8 cellular contexts compared by ENCODE assay signal in the genomic region with DNA sequence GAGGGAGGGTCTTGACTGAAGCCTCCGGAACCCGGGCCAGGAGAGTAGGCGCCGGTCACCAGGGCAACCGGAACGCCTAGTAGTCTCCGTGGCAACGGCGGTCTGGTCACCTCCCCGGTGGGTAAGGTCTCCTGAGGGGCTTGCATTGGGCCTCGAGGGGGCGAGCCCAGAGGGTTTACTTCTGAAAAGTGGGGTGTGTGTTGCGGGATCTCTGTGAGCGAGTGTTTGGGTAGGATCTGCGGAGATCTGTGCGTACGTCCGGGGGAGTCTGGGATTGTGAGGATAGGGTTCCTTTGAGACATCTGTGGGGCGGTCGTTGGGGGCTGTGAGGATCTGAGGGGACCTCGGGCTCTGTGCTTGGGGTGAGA. TPM values are rescaled to one million over a fixed set of nuclear protein-coding genes. Genes with fewer than 3 reads are reported as not detected.
DNase-seq lines count a peak whose midpoint lies in the region; ATAC-seq and TF ChIP-seq lines count a peak whose summit lies in the region.

A gene with protein sequence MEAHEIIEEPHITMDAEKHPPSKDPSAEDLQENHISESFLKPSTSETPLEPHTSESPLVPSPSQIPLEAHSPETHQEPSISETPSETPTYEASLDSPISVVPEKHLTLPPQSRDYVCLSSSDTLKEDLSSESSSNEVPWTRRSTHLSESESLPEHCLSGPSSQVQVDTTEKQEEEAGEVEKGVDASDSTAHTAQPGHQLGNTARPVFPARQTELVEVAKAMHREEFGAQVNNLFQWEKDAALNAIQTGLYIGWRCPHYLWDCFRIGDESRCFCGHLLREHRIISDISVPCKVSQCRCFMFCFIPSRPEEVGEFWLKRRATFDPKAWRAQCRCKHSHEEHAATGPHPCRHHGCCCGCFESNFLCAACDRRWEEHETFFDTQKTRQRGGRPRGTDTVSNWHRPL (minus strand): TSS at position 17 of the 368 bp plus-strand sequence. CDS start 2,571 bp downstream, outside the sequence.

- intact Hi-C loops in left lung (cut with DNase I) = loop anchor here in 1 of 2 donors (5.0 kb wide), 1 partner anchor 54 kb away; no protein-coding TSS in a partner anchor

- peak within 1 kb of the TSS; percentile 79 for H3K9ac ChIP-seq in Loucy (ENCODE audit: low read depth, low read length, poor library complexity, severe bottlenecking)
- H3K9ac ChIP-seq in stomach smooth muscle (ENCODE audit: low read length in 2 of 2) = peak within 1 kb of the TSS; percentile 68 to 95

- H3K27me3 ChIP-seq in Loucy (ENCODE audit: insufficient read depth, low read length, poor library complexity, severe bottlenecking) (no peaks in the 10 kb centered on the region), left lung (no peaks in the 10 kb centered on the region), stomach smooth muscle (ENCODE audit: control insufficient read depth in 1 of 2, insufficient read depth in 2 of 2, low read length in 2 of 2) (no peaks in the 10 kb centered on the region)

- H2AFZ ChIP-seq in Loucy (ENCODE audit: low read length) = peak within 1 kb of the TSS; percentile 99

- H3K27ac ChIP-seq in left lung = peak within 1 kb of the TSS; percentile 82 to 90
- H3K27ac ChIP-seq in stomach smooth muscle (ENCODE audit: low read length) = peak within 1 kb of the TSS; percentile 86

- no peaks in the 10 kb centered on the region for H4K20me1 ChIP-seq in Loucy (ENCODE audit: insufficient read depth, low read length, poor library complexity, severe bottlenecking)

- H3K36me3 ChIP-seq in Loucy (ENCODE audit: insufficient read depth, low read length) = no peaks in the 10 kb centered on the region
- H3K36me3 ChIP-seq in left lung = no peaks in the 10 kb centered on the region
- peaks cover 0 to 4% of the 10 kb centered on the region in 2 donors for H3K36me3 ChIP-seq in stomach smooth muscle (ENCODE audit: control insufficient read depth in 2 of 2, insufficient read depth in 2 of 2, low read length in 2 of 2)

- H3F3A ChIP-seq in Loucy (ENCODE audit: low read depth) = no peaks in the 10 kb centered on the region

- H3K9me2 ChIP-seq in Loucy (replicated peaks; ENCODE audit: low read depth, low read length) = no peaks in the 10 kb centered on the region

- DNase-seq in NCI-H1105 treated with DMSO at 0.1 percent for 48 hours (lab: John Stamatoyannopoulos, UW) (peak; percentile 48), NCI-H1105 (lab: John Stamatoyannopoulos, UW) (no peak), astrocyte of the spinal cord (ENCODE audit: low read depth, low spot score) (no peak), left lung (peak; percentile 43 to 82), COLO829 (ENCODE audit: low spot score) (no peak), superior temporal gyrus (ENCODE audit: extremely low spot score) (no peak)

- H3K4me1 ChIP-seq in Loucy (ENCODE audit: insufficient read depth, low read length, poor library complexity, severe bottlenecking) (peaks cover 49% of the 10 kb centered on the region), left lung (peaks cover 6 to 27% of the 10 kb centered on the region in 2 donors), stomach smooth muscle (ENCODE audit: control insufficient read depth, insufficient read depth, low read length) (peaks cover 34% of the 10 kb centered on the region)

- H3K4me3 ChIP-seq in Loucy (ENCODE audit: low read length, poor library complexity, severe bottlenecking) = peak within 1 kb of the TSS; percentile 84
- peak within 1 kb of the TSS; percentile 67 for H3K4me3 ChIP-seq in astrocyte of the spinal cord (ENCODE audit: low read depth, low read length)
- H3K4me3 ChIP-seq in left lung = peak within 1 kb of the TSS; percentile 57 to 69
- H3K4me3 ChIP-seq in stomach smooth muscle (ENCODE audit: low read length in 2 of 2) = peak within 1 kb of the TSS; percentile 66 to 89

- H3K4me2 ChIP-seq in Loucy (ENCODE audit: low read depth, low read length, poor library complexity, severe bottlenecking) = peak within 1 kb of the TSS; percentile 95

- TF ChIP-seq CTCF in Loucy (conservative IDR thresholded peaks at IDR 0.05; ENCODE audit: low read length) (no peak), astrocyte of the spinal cord (IDR thresholded peaks at IDR 0.05; ENCODE audit: low read depth, low read length) (no peak), left lung (IDR thresholded peaks at IDR 0.05) (no peak)

- no peaks in the 10 kb centered on the region for H3K79me2 ChIP-seq in Loucy (ENCODE audit: insufficient read depth, low read length)

- in situ Hi-C loops in astrocyte of the spinal cord (cut with HindIII; ENCODE audit: low sequenced_read_pairs) = no loop called here

- ATAC-seq in left lung = no peak

- no peaks in the 10 kb centered on the region for H3K9me3 ChIP-seq in Loucy (ENCODE audit: insufficient read depth, low read depth, low read length)
- no peaks in the 10 kb centered on the region for H3K9me3 ChIP-seq in left lung
- no peaks in the 10 kb centered on the region for H3K9me3 ChIP-seq in stomach smooth muscle (ENCODE audit: control insufficient read depth in 2 of 2, low read length in 2 of 2)

RNA-seq across cellular contexts. Expression of the gene that starts here (rescaled TPM):
- not detected for total RNA-seq in left lung

Comparison
In these comparisons a context has a peak if more than half of its experiments do, and no peak if none do; other contexts are left out.
1. Peak in DNase-seq, H3K4me3 ChIP-seq and H3K27ac ChIP-seq in left lung; RNA of the gene not detected or under 1 TPM.